36 cellular contexts compared by ENCODE assay signal in the genomic region with DNA sequence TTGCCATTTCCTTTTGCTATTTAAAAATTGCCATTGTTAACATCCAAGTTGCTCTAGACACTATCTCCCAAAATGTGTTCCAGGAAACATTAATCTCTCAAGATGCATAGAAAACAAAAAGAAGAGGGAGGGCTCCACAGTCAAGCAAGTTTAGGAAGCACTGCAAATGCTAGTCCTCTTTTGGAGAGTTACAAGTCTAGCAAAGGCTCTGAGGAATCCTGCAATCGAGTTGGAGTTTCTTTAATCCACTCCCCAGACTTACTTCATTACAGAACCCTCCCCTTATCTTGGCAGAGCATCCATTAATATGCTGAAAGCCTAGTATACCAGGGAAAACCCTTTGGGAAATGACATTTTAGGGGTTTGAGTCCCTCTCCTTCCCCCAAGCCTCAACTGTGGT.
"Had no signal": no experiment of that assay in that cellular context is flagged by ENCODE, and none has a peak within 500 bp of the region (broad histone marks: within the 10 kb centered on the region; RNA-seq: fewer than 3 reads in every experiment).

No MANE protein-coding gene starts in this region.

- H3K36me3 Mint-ChIP-seq: activated CD4-positive, alpha-beta memory T cell treated with anti-CD3 and anti-CD28 coated beads for 36 hours; activated naive CD4-positive, alpha-beta T cell treated with anti-CD3 and anti-CD28 coated beads, Interleukin-2, amount 50 U/mL, for 72 hours; activated naive CD8-positive, alpha-beta T cell treated with anti-CD3 and anti-CD28 coated beads for 36 hours had no signal

- DNase-seq: activated B cell treated with CpG ODN at 0.5 μM for 24 hours; activated CD4-positive, alpha-beta memory T cell treated with anti-CD3 and anti-CD28 coated beads for 36 hours; activated CD4-positive, alpha-beta T cell treated with anti-CD3 and anti-CD28 coated beads for 4 hours; activated CD4-positive, alpha-beta T cell treated with anti-CD3 and anti-CD28 coated beads, Interleukin-2, amount 10 ng/mL, durations not matched to agents 24 days and 14 days; activated CD4-positive, alpha-beta T cell treated with anti-CD3 and anti-CD28 coated beads, Interleukin-2, amount 50 U/mL, for 1 hour; activated CD4-positive, alpha-beta T cell treated with anti-CD3 and anti-CD28 coated beads, Interleukin-2, amount 50 U/mL, for 4 hours; activated CD4-positive, CD25-positive, alpha-beta regulatory T cell treated with anti-CD3 and anti-CD28 coated beads, Interleukin-2, amount 50 U/mL, for 72 hours; activated CD8-positive, alpha-beta memory T cell treated with anti-CD3 and anti-CD28 coated beads, Interleukin-2, amount 50 U/mL, for 4 hours; activated CD8-positive, alpha-beta T cell treated with anti-CD3 and anti-CD28 coated beads for 36 hours; activated effector memory CD4-positive, alpha-beta T cell treated with anti-CD3 and anti-CD28 coated beads, Interleukin-2, amount 50 U/mL, for 16 hours; activated gamma-delta T cell treated with Interleukin-2 at 50 U/mL for 16 hours; activated naive CD4-positive, alpha-beta T cell; activated naive CD4-positive, alpha-beta T cell treated with anti-CD3 and anti-CD28 coated beads for 36 hours; activated naive CD4-positive, alpha-beta T cell treated with anti-CD3 and anti-CD28 coated beads, Interleukin-2, amount 50 U/mL, for 16 hours; activated naive CD8-positive, alpha-beta T cell treated with anti-CD3 and anti-CD28 coated beads for 36 hours; activated T-cell treated with anti-CD3 and anti-CD28 coated beads for 4 hours; activated T-cell treated with anti-CD3 and anti-CD28 coated beads, Interleukin-2, amount 50 U/mL, for 1 hour; activated T-cell treated with anti-CD3 and anti-CD28 coated beads, Interleukin-2, amount 50 U/mL, for 4 hours; activated T-cell treated with anti-CD3 and anti-CD28 coated beads, Interleukin-2, amount 50 U/mL, for 72 hours; adrenal gland; amniotic stem cell; body of pancreas; brain microvascular endothelial cell; central memory CD4-positive, alpha-beta T cell; T-helper 1 cell; T-helper 2 cell; T-helper 9 cell had no signal

- H3K9me3 ChIP-seq: adrenal gland, body of pancreas, breast epithelium had no signal

- H3K4me3 ChIP-seq: adrenal gland, body of pancreas, breast epithelium had no signal

- H3K27ac Mint-ChIP-seq: activated B cell treated with CpG ODN at 0.5 μM for 24 hours; activated CD4-positive, alpha-beta memory T cell treated with anti-CD3 and anti-CD28 coated beads for 36 hours; activated CD4-positive, alpha-beta T cell treated with anti-CD3 and anti-CD28 coated beads, Interleukin-2, amount 10 ng/mL, durations not matched to agents 24 days and 14 days; activated CD8-positive, alpha-beta T cell treated with anti-CD3 and anti-CD28 coated beads for 36 hours; activated naive CD4-positive, alpha-beta T cell treated with anti-CD3 and anti-CD28 coated beads for 36 hours; activated naive CD4-positive, alpha-beta T cell treated with anti-CD3 and anti-CD28 coated beads, Interleukin-2, amount 50 U/mL, for 72 hours; activated naive CD8-positive, alpha-beta T cell treated with anti-CD3 and anti-CD28 coated beads for 36 hours; activated T-cell treated with anti-CD3 and anti-CD28 coated beads, Interleukin-2, amount 50 U/mL, for 72 hours; activated T-helper 1 cell treated with anti-CD3 and anti-CD28 coated beads, Interleukin-12 subunit alpha, Interleukin-12 subunit beta, Interleukin-2, Interleukin-4 antibody, amounts not matched to agents 30 ng/mL and 10 ng/mL and 1 ng/mL, durations not matched to agents 14 hours and 24 hours and 36 hours; activated T-helper 17 cell treated with anti-CD3 and anti-CD28 coated beads, Interleukin-2, amount 50 U/mL, for 72 hours; T-helper 1 cell treated with Interleukin-12 subunit alpha and Interleukin-12 subunit beta and Interleukin-4 antibody, amounts not matched to agents 30 μg/mL and 1 μg/mL, for 36 hours; T-helper 2 cell treated with Interferon-gamma antibody and Interleukin-4, amounts not matched to agents 5 μg/mL and 100 μg/mL, for 36 hours had no signal

- H3K36me3 ChIP-seq: adrenal gland, brain microvascular endothelial cell, breast epithelium had no signal

- H3K27ac ChIP-seq: adrenal gland, body of pancreas, brain microvascular endothelial cell, breast epithelium, VCaP had no signal

- H3K27me3 Mint-ChIP-seq: activated B cell treated with CpG ODN at 0.5 μM for 24 hours; activated CD4-positive, alpha-beta memory T cell treated with anti-CD3 and anti-CD28 coated beads for 36 hours; activated CD8-positive, alpha-beta T cell treated with anti-CD3 and anti-CD28 coated beads for 36 hours; activated naive CD8-positive, alpha-beta T cell treated with anti-CD3 and anti-CD28 coated beads for 36 hours; activated T-helper 17 cell treated with anti-CD3 and anti-CD28 coated beads, Interleukin-2, amount 50 U/mL, for 72 hours had no signal

- H3K27me3 ChIP-seq: adrenal gland, body of pancreas, brain microvascular endothelial cell, breast epithelium had no signal

- H3K4me1 ChIP-seq: adrenal gland, body of pancreas, breast epithelium had no signal

- H3K4me1 Mint-ChIP-seq: activated B cell treated with CpG ODN at 0.5 μM for 24 hours; activated T-helper 17 cell treated with anti-CD3 and anti-CD28 coated beads, Interleukin-2, amount 50 U/mL, for 72 hours had no signal

- FAIRE-seq: astrocyte, TTC549 had no signal

- H3K9me3 Mint-ChIP-seq: activated B cell treated with CpG ODN at 0.5 μM for 24 hours; activated CD4-positive, alpha-beta memory T cell treated with anti-CD3 and anti-CD28 coated beads for 36 hours; activated CD4-positive, alpha-beta T cell treated with anti-CD3 and anti-CD28 coated beads, Interleukin-2, amount 10 ng/mL, durations not matched to agents 24 days and 14 days; activated CD8-positive, alpha-beta T cell treated with anti-CD3 and anti-CD28 coated beads for 36 hours; activated naive CD4-positive, alpha-beta T cell treated with anti-CD3 and anti-CD28 coated beads for 36 hours; activated naive CD4-positive, alpha-beta T cell treated with anti-CD3 and anti-CD28 coated beads, Interleukin-2, amount 50 U/mL, for 72 hours; activated naive CD8-positive, alpha-beta T cell treated with anti-CD3 and anti-CD28 coated beads for 36 hours; activated T-cell treated with anti-CD3 and anti-CD28 coated beads, Interleukin-2, amount 50 U/mL, for 4 hours; activated T-cell treated with anti-CD3 and anti-CD28 coated beads, Interleukin-2, amount 50 U/mL, for 72 hours; activated T-helper 1 cell treated with anti-CD3 and anti-CD28 coated beads, Interleukin-12 subunit alpha, Interleukin-12 subunit beta, Interleukin-2, Interleukin-4 antibody, amounts not matched to agents 30 ng/mL and 10 ng/mL and 1 ng/mL, durations not matched to agents 14 hours and 24 hours and 36 hours; activated T-helper 17 cell treated with anti-CD3 and anti-CD28 coated beads, Interleukin-2, amount 50 U/mL, for 72 hours; T-helper 1 cell treated with Interleukin-12 subunit alpha and Interleukin-12 subunit beta and Interleukin-4 antibody, amounts not matched to agents 30 μg/mL and 1 μg/mL, for 36 hours; T-helper 2 cell treated with Interferon-gamma antibody and Interleukin-4, amounts not matched to agents 5 μg/mL and 100 μg/mL, for 36 hours had no signal

- ATAC-seq: activated CD8-positive, alpha-beta T cell treated with anti-CD3 and anti-CD28 coated beads for 36 hours; activated naive CD4-positive, alpha-beta T cell treated with anti-CD3 and anti-CD28 coated beads, Interleukin-2, amount 50 U/mL, for 72 hours; activated T-cell treated with anti-CD3 and anti-CD28 coated beads, Interleukin-2, amount 50 U/mL, for 4 hours; activated T-cell treated with anti-CD3 and anti-CD28 coated beads, Interleukin-2, amount 50 U/mL, for 72 hours; activated T-helper 17 cell treated with anti-CD3 and anti-CD28 coated beads, Interleukin-2, amount 50 U/mL, for 72 hours; body of pancreas had no signal

- H3K4me3 Mint-ChIP-seq: activated B cell treated with CpG ODN at 0.5 μM for 24 hours; activated CD4-positive, alpha-beta memory T cell treated with anti-CD3 and anti-CD28 coated beads for 36 hours; activated CD4-positive, alpha-beta T cell treated with anti-CD3 and anti-CD28 coated beads, Interleukin-2, amount 10 ng/mL, durations not matched to agents 24 days and 14 days; activated CD8-positive, alpha-beta T cell treated with anti-CD3 and anti-CD28 coated beads for 36 hours; activated naive CD4-positive, alpha-beta T cell treated with anti-CD3 and anti-CD28 coated beads for 36 hours; activated naive CD8-positive, alpha-beta T cell treated with anti-CD3 and anti-CD28 coated beads for 36 hours; activated T-cell treated with anti-CD3 and anti-CD28 coated beads, Interleukin-2, amount 50 U/mL, for 4 hours; activated T-cell treated with anti-CD3 and anti-CD28 coated beads, Interleukin-2, amount 50 U/mL, for 72 hours; activated T-helper 1 cell treated with anti-CD3 and anti-CD28 coated beads, Interleukin-12 subunit alpha, Interleukin-12 subunit beta, Interleukin-2, Interleukin-4 antibody, amounts not matched to agents 30 ng/mL and 10 ng/mL and 1 ng/mL, durations not matched to agents 14 hours and 24 hours and 36 hours; activated T-helper 17 cell treated with anti-CD3 and anti-CD28 coated beads, Interleukin-2, amount 50 U/mL, for 72 hours; T-helper 1 cell treated with Interleukin-12 subunit alpha and Interleukin-12 subunit beta and Interleukin-4 antibody, amounts not matched to agents 30 μg/mL and 1 μg/mL, for 36 hours; T-helper 2 cell treated with Interferon-gamma antibody and Interleukin-4, amounts not matched to agents 5 μg/mL and 100 μg/mL, for 36 hours had no signal
